Comparison of ENCODE assay signal across 8 cellular contexts in the genomic region with DNA sequence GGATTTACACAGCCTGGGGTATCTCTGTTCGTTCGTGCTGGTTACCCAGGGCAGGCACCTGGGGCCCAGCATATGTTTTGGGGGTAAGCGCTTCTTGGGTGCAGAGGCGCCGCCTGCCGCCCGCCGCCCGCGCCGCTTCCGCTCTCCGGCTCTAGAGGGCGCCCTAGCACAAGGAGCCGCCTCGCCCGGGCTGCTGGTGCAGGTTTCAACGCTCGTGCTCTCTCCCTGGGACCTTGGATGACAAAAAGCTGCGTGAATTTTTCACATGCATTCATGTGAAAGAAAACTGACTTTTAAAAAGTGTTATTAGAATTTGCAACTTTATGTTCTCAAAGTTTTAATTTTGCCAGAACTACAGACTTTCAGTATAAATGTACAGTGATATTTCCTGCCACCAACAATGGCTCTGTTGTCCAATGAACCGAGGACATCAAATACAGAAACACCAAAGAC. TPM values are rescaled to one million over a fixed set of nuclear protein-coding genes. Genes with fewer than 3 reads are reported as not detected.
DNase-seq lines count a peak whose midpoint lies in the region; ATAC-seq and TF ChIP-seq lines count a peak whose summit lies in the region.

No MANE protein-coding gene starts in this region.

- WGBS in psoas muscle, 3 donors, result 3 to 4% (median 3%) methylated on average over 21 of the region's 21 CpGs

- H3K36me3 Mint-ChIP-seq in activated naive CD4-positive, alpha-beta T cell treated with anti-CD3 and anti-CD28 coated beads, Interleukin-2, amount 10 ng/mL, durations not matched to agents 7 days and 5 days, result no peaks in the 10 kb centered on the region

- H3K9me3 Mint-ChIP-seq in activated naive CD4-positive, alpha-beta T cell treated with anti-CD3 and anti-CD28 coated beads, Interleukin-2, amount 10 ng/mL, durations not matched to agents 7 days and 5 days, result no peaks in the 10 kb centered on the region

- no peak overlapping the region for H3K27ac ChIP-seq in psoas muscle

- DNase-seq in ELF-1 (ENCODE audit: low read depth, low spot score) (peak; percentile 84), HUDEP-2 (lab: John Stamatoyannopoulos, UW; ENCODE audit: unreplicated experiment in 76 of 76) (peak in 59 of 76 experiments; percentile 12 to 86 (median 61)), SKM-1 (lab: John Stamatoyannopoulos, UW; ENCODE audit: unreplicated experiment) (peak; percentile 59), head of caudate nucleus (peak; percentile 60 to 93 (median 86)), psoas muscle (peak; percentile 56 to 79), T1000 (lab: John Stamatoyannopoulos, UW) (no peak)
- peak; percentile 81 for DNase-seq in activated naive CD4-positive, alpha-beta T cell treated with anti-CD3 and anti-CD28 coated beads, Interleukin-2, amount 10 ng/mL, durations not matched to agents 7 days and 5 days

- H3K36me3 ChIP-seq in psoas muscle (ENCODE audit: insufficient read depth in 1 of 2, low read depth in 1 of 2), result no peaks in the 10 kb centered on the region

- H3K9me3 ChIP-seq in psoas muscle, result no peaks in the 10 kb centered on the region

- H3K27ac Mint-ChIP-seq in activated naive CD4-positive, alpha-beta T cell treated with anti-CD3 and anti-CD28 coated beads, Interleukin-2, amount 10 ng/mL, durations not matched to agents 7 days and 5 days, result no peak overlapping the region

- peaks cover 0 to 5% (median 0%) of the 10 kb centered on the region in 3 donors for H3K27me3 ChIP-seq in psoas muscle (ENCODE audit: insufficient read depth in 3 of 3, low read length in 2 of 3)

- no peaks in the 10 kb centered on the region for H3K4me1 ChIP-seq in psoas muscle

- H3K4me3 Mint-ChIP-seq in activated naive CD4-positive, alpha-beta T cell treated with anti-CD3 and anti-CD28 coated beads, Interleukin-2, amount 10 ng/mL, durations not matched to agents 7 days and 5 days, result no peak overlapping the region

- no peak overlapping the region for H3K4me3 ChIP-seq in psoas muscle

- peaks cover 7% of the 10 kb centered on the region for H3K4me1 Mint-ChIP-seq in activated naive CD4-positive, alpha-beta T cell treated with anti-CD3 and anti-CD28 coated beads, Interleukin-2, amount 10 ng/mL, durations not matched to agents 7 days and 5 days

- intact Hi-C loops in head of caudate nucleus (cut with DNase I) (loop anchor here (5.0 kb wide), 1 partner anchor 127 kb away; no protein-coding TSS in a partner anchor), psoas muscle (cut with DNase I) (loop anchor here in 1 of 2 donors (2.0 kb wide), 1 partner anchor 125 kb away; no protein-coding TSS in a partner anchor)

- H3K27me3 Mint-ChIP-seq in activated naive CD4-positive, alpha-beta T cell treated with anti-CD3 and anti-CD28 coated beads, Interleukin-2, amount 10 ng/mL, durations not matched to agents 7 days and 5 days, result peaks cover 36% of the 10 kb centered on the region

- CTCF ChIA-PET in activated naive CD4-positive, alpha-beta T cell treated with anti-CD3 and anti-CD28 coated beads, Interleukin-2, amount 10 ng/mL, durations not matched to agents 7 days and 5 days (lab: Charles Lee), result interaction anchor here (0.7 to 2.8 kb wide), 9 partner anchors 9 to 129 kb away, joined by 4 to 19 read pairs (median 6); no protein-coding TSS in a partner anchor

- peak; percentile 97 for TF ChIP-seq CTCF in psoas muscle (IDR thresholded peaks at IDR 0.05)

- peak; percentile 87 for ATAC-seq in GM21528 (IDR thresholded peaks at IDR 0.05; ENCODE audit: low FRiP score, unreplicated experiment)
- ATAC-seq in psoas muscle, result peak; percentile 87 to 97 (median 89)

RNA-seq across cellular contexts. Expression of a gene that starts 32.5 kb away (rescaled TPM):
- not detected for total RNA-seq in psoas muscle
- polyA plus RNA-seq in psoas muscle, result under 1 TPM in 2 of 3 donors, not detected in 1; 0.03 to 0.08 TPM
